In the genomic region with DNA sequence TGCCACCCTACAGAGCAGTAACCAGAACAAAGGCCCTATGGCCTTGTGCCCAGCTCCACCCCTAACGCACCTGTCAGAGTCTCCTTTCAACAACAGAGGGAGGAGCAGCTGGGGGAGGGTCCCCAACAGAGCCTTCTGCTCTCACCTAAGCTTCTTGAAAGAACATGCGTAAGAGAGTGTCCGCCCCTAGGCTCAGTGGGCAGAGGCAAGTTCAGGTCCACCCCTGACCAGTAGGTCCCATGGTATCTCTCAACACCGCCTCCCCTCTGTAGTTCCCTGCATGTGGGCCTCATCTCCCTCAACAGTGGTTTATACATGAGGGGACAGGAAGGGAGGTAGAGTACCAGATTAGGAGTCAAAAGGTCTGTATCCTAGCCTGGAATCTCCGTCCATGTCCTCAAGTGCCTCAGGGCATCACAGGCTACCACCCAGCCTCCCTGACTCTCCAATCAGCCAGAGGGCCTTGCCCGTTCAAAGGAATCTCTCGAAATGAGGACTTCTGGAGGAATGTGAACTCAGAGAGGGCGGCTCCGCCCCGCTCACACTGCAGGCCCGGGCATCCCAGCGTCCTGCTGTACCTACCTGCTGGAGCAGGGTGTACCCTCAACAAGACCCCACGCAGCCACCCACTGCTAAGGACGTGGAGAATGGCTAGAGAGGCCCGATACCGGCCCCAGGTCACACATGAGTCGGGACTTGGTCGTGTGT, we compare ENCODE assay signal across 8 cellular contexts. TPM values are rescaled to one million over a fixed set of nuclear protein-coding genes. Genes with fewer than 3 reads are reported as not detected.
DNase-seq lines count a peak whose midpoint lies in the region; ATAC-seq and TF ChIP-seq lines count a peak whose summit lies in the region.

No MANE protein-coding gene starts in this region.

- WGBS in HUES64, result 6% methylated on average over 18 of the region's 18 CpGs

- H3K4me1 Mint-ChIP-seq in natural killer cell treated with Interleukin-12 subunit alpha and Interleukin-12 subunit beta and Interleukin-15 and Interleukin-18, amount 100 ng/mL, for 72 hours (ENCODE audit: low read depth in 2 of 2), result peaks cover 11 to 12% of the 10 kb centered on the region in 2 donors

- ATAC-seq in GM18907 (IDR thresholded peaks at IDR 0.05; ENCODE audit: unreplicated experiment) (peak; percentile 16), HG02588 (IDR thresholded peaks at IDR 0.05; ENCODE audit: unreplicated experiment) (no peak)
- ATAC-seq in natural killer cell treated with Interleukin-12 subunit alpha and Interleukin-12 subunit beta and Interleukin-15 and Interleukin-18, amount 100 ng/mL, for 72 hours, result peak in 1 of 2 donors; percentile 4

- no peaks in the 10 kb centered on the region for H3K27me3 ChIP-seq in BE2C
- H3K27me3 ChIP-seq in HUES64 (ENCODE audit: insufficient read depth, low read length), result no peaks in the 10 kb centered on the region

- H3K27ac ChIP-seq in HUES64 (ENCODE audit: low read depth, low read length), result peak overlapping the region; percentile 41
- H3K27ac ChIP-seq in epithelial cell of prostate, result peak overlapping the region; percentile 81

- no peaks in the 10 kb centered on the region for H3K9me3 ChIP-seq in BE2C
- H3K9me3 ChIP-seq in HUES64 (ENCODE audit: insufficient read depth, low read depth, low read length), result no peaks in the 10 kb centered on the region

- no peaks in the 10 kb centered on the region for H3K9me3 Mint-ChIP-seq in natural killer cell treated with Interleukin-12 subunit alpha and Interleukin-12 subunit beta and Interleukin-15 and Interleukin-18, amount 100 ng/mL, for 72 hours

- DNase-seq in BE2C, result no peak
- peak; percentile 26 for DNase-seq in SK-N-DZ (ENCODE audit: low spot score)
- no peak for DNase-seq in epithelial cell of prostate (ENCODE audit: low read depth, low spot score)
- DNase-seq in natural killer cell treated with Interleukin-12 subunit alpha and Interleukin-12 subunit beta and Interleukin-15 and Interleukin-18, amount 100 ng/mL, for 72 hours (ENCODE audit: low spot score), result peak; percentile 60
- DNase-seq in occipital lobe (lab: John Stamatoyannopoulos, UW), result no peak

- H3K4me3 ChIP-seq in BE2C (ENCODE audit: low read depth, low read length), result peak overlapping the region; percentile 73
- peak overlapping the region; percentile 79 for H3K4me3 ChIP-seq in HUES64 (ENCODE audit: low read length)

- no peaks in the 10 kb centered on the region for H3K36me3 Mint-ChIP-seq in natural killer cell treated with Interleukin-12 subunit alpha and Interleukin-12 subunit beta and Interleukin-15 and Interleukin-18, amount 100 ng/mL, for 72 hours

- no peaks in the 10 kb centered on the region for H3K27me3 Mint-ChIP-seq in natural killer cell treated with Interleukin-12 subunit alpha and Interleukin-12 subunit beta and Interleukin-15 and Interleukin-18, amount 100 ng/mL, for 72 hours

- H3K4me1 ChIP-seq in BE2C, result no peaks in the 10 kb centered on the region
- no peaks in the 10 kb centered on the region for H3K4me1 ChIP-seq in HUES64 (ENCODE audit: insufficient read depth, low read length)

- no peak for TF ChIP-seq CTCF in BE2C (IDR thresholded peaks at IDR 0.05; ENCODE audit: low read depth, low read length)

- peak overlapping the region; percentile 74 for H3K9ac ChIP-seq in HUES64 (ENCODE audit: low read depth, low read length)

- H3K36me3 ChIP-seq in BE2C (no peaks in the 10 kb centered on the region), HUES64 (ENCODE audit: insufficient read depth, low read length) (peaks cover 19% of the 10 kb centered on the region)

- peak overlapping the region; percentile 85 for H3K4me3 Mint-ChIP-seq in natural killer cell treated with Interleukin-12 subunit alpha and Interleukin-12 subunit beta and Interleukin-15 and Interleukin-18, amount 100 ng/mL, for 72 hours

- H3K27ac Mint-ChIP-seq in natural killer cell treated with Interleukin-12 subunit alpha and Interleukin-12 subunit beta and Interleukin-15 and Interleukin-18, amount 100 ng/mL, for 72 hours, result peak overlapping the region; percentile 18 to 83

RNA-seq across cellular contexts. Expression of a gene that starts 0.7 kb away (rescaled TPM):
- polyA plus RNA-seq in BE2C (2012; ENCODE audit: insufficient read depth, insufficient read length, low read depth), result 2.3 TPM
- polyA plus RNA-seq in HUES64 (2013, experiment 1 of 2), result 24.0 TPM
- 22.6 TPM for polyA plus RNA-seq in HUES64 (2013, experiment 2 of 2)
- 5.6 and 10.6 TPM in 2 replicates for polyA plus RNA-seq in SK-N-DZ (2014; cell fraction: cytosol; rRNA removed)
- polyA plus RNA-seq in SK-N-DZ (2014; cell fraction: nucleus; rRNA removed), result 8.5 and 10.8 TPM in 2 replicates
- 10 to 100 TPM; 14.9 to 35.3 TPM for total RNA-seq in natural killer cell treated with Interleukin-12 subunit alpha and Interleukin-12 subunit beta and Interleukin-15 and Interleukin-18, amount 100 ng/mL, for 72 hours
- total RNA-seq in occipital lobe, result 3.1 TPM

RNA-seq across cellular contexts. Expression of a gene that starts 44.4 kb away (rescaled TPM):
- polyA plus RNA-seq in BE2C (2012; ENCODE audit: insufficient read depth, insufficient read length, low read depth), result 33.2 TPM
- polyA plus RNA-seq in HUES64 (2013, experiment 1 of 2), result 31.6 TPM
- polyA plus RNA-seq in HUES64 (2013, experiment 2 of 2), result 38.7 TPM
- 34.0 and 38.5 TPM in 2 replicates for polyA plus RNA-seq in SK-N-DZ (2014; cell fraction: cytosol; rRNA removed)
- 22.1 and 24.5 TPM in 2 replicates for polyA plus RNA-seq in SK-N-DZ (2014; cell fraction: nucleus; rRNA removed)
- total RNA-seq in natural killer cell treated with Interleukin-12 subunit alpha and Interleukin-12 subunit beta and Interleukin-15 and Interleukin-18, amount 100 ng/mL, for 72 hours, result 100 to 1,000 TPM in 1 of 2 donors, 10 to 100 TPM in 1; 93.6 to 121 TPM
- 36.2 TPM for total RNA-seq in occipital lobe

Comparison
In these comparisons a context has a peak if more than half of its experiments do, and no peak if none do; other contexts are left out.
1. DNase-seq: peak in SK-N-DZ (single experiment) and natural killer cell treated with Interleukin-12 subunit alpha and Interleukin-12 subunit beta and Interleukin-15 and Interleukin-18, amount 100 ng/mL, for 72 hours (single experiment); none in BE2C (single experiment), epithelial cell of prostate (single experiment) and occipital lobe (single experiment).